ENCODE assay signal across 28 cellular contexts in genomic region chr11:13606701-13607100, GRCh38.
DNase-seq lines count a peak whose midpoint lies in the region; ATAC-seq, FAIRE-seq and TF ChIP-seq lines count a peak whose summit lies in the region.
"Had no signal": no experiment of that assay in that cellular context is flagged by ENCODE, and none has a peak within 500 bp of the region (broad histone marks: within the 10 kb centered on the region; RNA-seq: fewer than 3 reads in every experiment).

No MANE protein-coding gene starts in this region.

- H3K9me3 ChIP-seq in K562 (replicated peaks; ENCODE audit: control insufficient read depth, insufficient read depth, low read depth, low read length) = no peaks in the 10 kb centered on the region
- H3K9me3 ChIP-seq: BE2C, BLaER1 had no signal

- TF ChIP-seq CTCF in WTC11 (IDR thresholded peaks at IDR 0.05) (no peak), K562 (IDR thresholded peaks at IDR 0.05 in 2 of 3, conservative IDR thresholded peaks at IDR 0.05 in 1 of 3; ENCODE audit: insufficient read depth in 2 of 3, low read depth in 1 of 3, low read length in 3 of 3) (no peak)

- no peak overlapping the region for H3K4me2 ChIP-seq in K562 (ENCODE audit: insufficient read depth, low read length)
- H3K4me2 ChIP-seq: BLaER1 had no signal

- POLR2A ChIA-PET in WTC11 (lab: Charles Lee) = no interaction called here
- POLR2A ChIA-PET in K562 (lab: Yijun Ruan, JAX) = interaction anchor here (0.7 kb wide), 1 partner anchor 82 kb away, joined by 3 read pairs; no protein-coding TSS in a partner anchor

- H2AFZ ChIP-seq in K562 (ENCODE audit: low read depth, low read length) = no peak overlapping the region

- no peak overlapping the region for H3K9ac ChIP-seq in K562 (ENCODE audit: insufficient read depth in 1 of 2, low read depth in 2 of 2, low read length in 2 of 2)
- H3K9ac ChIP-seq: BLaER1 had no signal

- no peaks in the 10 kb centered on the region for H3K27me3 ChIP-seq in K562 (ENCODE audit: control insufficient read depth in 2 of 2, insufficient read depth in 2 of 2, low read length in 2 of 2)
- H3K27me3 ChIP-seq: BE2C, BLaER1 had no signal

- no TSS peak for BruUV-seq in K562 (replicated peaks; lab: Mats Ljungman, UMichigan)

- ATAC-seq in WTC11 = no peak
- no peak for ATAC-seq in K562
- no peak for ATAC-seq in GM19324 (IDR thresholded peaks at IDR 0.05; ENCODE audit: low FRiP score, unreplicated experiment)
- ATAC-seq in stimulated activated naive CD8-positive, alpha-beta T cell treated with anti-CD3 and anti-CD28 coated beads, Interleukin-15, Interleukin-2, amounts not matched to agents 100 U/mL and 50 U/mL, for 24 hours = no peak

- no peaks in the 10 kb centered on the region for H3K9me1 ChIP-seq in K562 (ENCODE audit: control insufficient read depth, insufficient read depth, low read length)

- no peaks in the 10 kb centered on the region for H3K4me1 Mint-ChIP-seq in WTC11
- H3K4me1 Mint-ChIP-seq: CD14-positive monocyte; CD4-positive, alpha-beta memory T cell; CD4-positive, CD25-positive, alpha-beta regulatory T cell; CD8-positive, alpha-beta memory T cell had no signal

- no peak for FAIRE-seq in K562 (lab: Jason Lieb, UNC)
- no peak for FAIRE-seq in urothelium cell line (lab: Jason Lieb, UNC)
- FAIRE-seq: A204.1, G401.6, GM12891, GM18507 had no signal

- H3K27ac Mint-ChIP-seq in WTC11 = no peak overlapping the region
- H3K27ac Mint-ChIP-seq: CD14-positive monocyte; CD4-positive, alpha-beta memory T cell; CD4-positive, CD25-positive, alpha-beta regulatory T cell; CD8-positive, alpha-beta memory T cell had no signal

- H3K9me3 Mint-ChIP-seq in WTC11 = no peaks in the 10 kb centered on the region
- H3K9me3 Mint-ChIP-seq: CD8-positive, alpha-beta memory T cell had no signal

- no peak overlapping the region for H3K27ac ChIP-seq in K562 (ENCODE audit: extremely low read depth, low read depth, low read length)
- H3K27ac ChIP-seq: BLaER1 had no signal

- no peak for TF ChIP-seq EP300 in K562 (IDR thresholded peaks at IDR 0.05; ENCODE audit: low read length)

- DNase-seq in ELF-1 (ENCODE audit: low read depth, low spot score) = peak; percentile 7
- DNase-seq in WTC11 (ENCODE audit: low spot score) = no peak
- no peak for DNase-seq in K562 (ENCODE audit: extremely low read depth in 1 of 4, low spot score in 3 of 4)
- peak; percentile 21 for DNase-seq in iPS-NIHi7 (ENCODE audit: extremely low spot score)
- DNase-seq in stimulated activated naive CD8-positive, alpha-beta T cell treated with anti-CD3 and anti-CD28 coated beads, Interleukin-15, Interleukin-2, amounts not matched to agents 100 U/mL and 50 U/mL, for 24 hours = no peak
- DNase-seq in HT-29 (ENCODE audit: low spot score) = no peak
- DNase-seq in urothelium cell line (ENCODE audit: low spot score) = no peak
- DNase-seq: 8988T; ACHN; BE2C; CD4-positive, alpha-beta memory T cell; CD4-positive, CD25-positive, alpha-beta regulatory T cell; CD8-positive, alpha-beta memory T cell; COR-L47; DMS 273 treated with DMSO at 0.1 percent for 48 hours; DMS153; DMS53; DMS79; DND-41; EL; GF-D8 had no signal

- H3K4me3 Mint-ChIP-seq in WTC11 = no peak overlapping the region
- H3K4me3 Mint-ChIP-seq: CD14-positive monocyte; CD4-positive, alpha-beta memory T cell; CD4-positive, CD25-positive, alpha-beta regulatory T cell; CD8-positive, alpha-beta memory T cell had no signal

- H3K27me3 Mint-ChIP-seq in WTC11 (ENCODE audit: low read depth) = no peaks in the 10 kb centered on the region
- H3K27me3 Mint-ChIP-seq: CD4-positive, CD25-positive, alpha-beta regulatory T cell had no signal

- no peak for TF ChIP-seq POLR2A in K562 (conservative IDR thresholded peaks at IDR 0.05)

- TF ChIP-seq RAD21 in K562 (CRISPR knock-in tag; conservative IDR thresholded peaks at IDR 0.05 in 1 of 2, IDR thresholded peaks at IDR 0.05 in 1 of 2) = no peak

- H3K79me2 ChIP-seq in K562 (ENCODE audit: control insufficient read depth, insufficient read depth, low read length) = no peaks in the 10 kb centered on the region

- CTCF ChIA-PET in WTC11 (lab: Charles Lee) (no interaction called here), K562 (lab: Yijun Ruan, JAX; ENCODE audit: low intra/inter-chr PET ratio) (no interaction called here)

- no peak overlapping the region for H3K4me3 ChIP-seq in K562
- H3K4me3 ChIP-seq: BLaER1 had no signal

- in situ Hi-C loops in K562 (cut with MboI) = no loop called here

- no peaks in the 10 kb centered on the region for H3K4me1 ChIP-seq in K562 (replicated peaks in 1 of 2; ENCODE audit: control insufficient read depth in 2 of 2, insufficient read depth in 2 of 2, low read length in 2 of 2)
- H3K4me1 ChIP-seq: BE2C, BLaER1 had no signal

- H4K20me1 ChIP-seq in K562 (replicated peaks; ENCODE audit: control insufficient read depth, insufficient read depth, low read length) = no peaks in the 10 kb centered on the region
- H4K20me1 ChIP-seq: BLaER1 had no signal

- WGBS in K562 (ENCODE audit: insufficient coverage, low coverage, missing lambda C conversion rate) = 6% methylated on average over 2 of the region's 2 CpGs

- intact Hi-C loops in K562 (cut with micrococcal nuclease) = no loop called here

- no peaks in the 10 kb centered on the region for H3K36me3 Mint-ChIP-seq in WTC11
- H3K36me3 Mint-ChIP-seq: CD14-positive monocyte; CD4-positive, alpha-beta memory T cell; CD4-positive, CD25-positive, alpha-beta regulatory T cell; CD8-positive, alpha-beta memory T cell had no signal

- no peaks in the 10 kb centered on the region for H3K36me3 ChIP-seq in K562 (ENCODE audit: control insufficient read depth, insufficient read depth, low read length)
- H3K36me3 ChIP-seq: BE2C, BLaER1 had no signal

TF ChIP-seq in WTC11, 78 proteins besides CTCF, POLR2A, EP300 and RAD21:
- TF ChIP-seq FOXJ3 (CRISPR knock-in tag; IDR thresholded peaks at IDR 0.05; ENCODE audit: borderline replicate concordance) = no peak
- TF ChIP-seq, protein P1, sequence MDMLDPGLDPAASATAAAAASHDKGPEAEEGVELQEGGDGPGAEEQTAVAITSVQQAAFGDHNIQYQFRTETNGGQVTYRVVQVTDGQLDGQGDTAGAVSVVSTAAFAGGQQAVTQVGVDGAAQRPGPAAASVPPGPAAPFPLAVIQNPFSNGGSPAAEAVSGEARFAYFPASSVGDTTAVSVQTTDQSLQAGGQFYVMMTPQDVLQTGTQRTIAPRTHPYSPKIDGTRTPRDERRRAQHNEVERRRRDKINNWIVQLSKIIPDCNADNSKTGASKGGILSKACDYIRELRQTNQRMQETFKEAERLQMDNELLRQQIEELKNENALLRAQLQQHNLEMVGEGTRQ (CRISPR knock-in tag; IDR thresholded peaks at IDR 0.05) = 0 out of 2 replicates have a peak, but pooled peaks have one; percentile 40

TF ChIP-seq in K562, 482 proteins besides CTCF, POLR2A, EP300 and RAD21:
- TF ChIP-seq ZBTB2 (IDR thresholded peaks at IDR 0.05) (no peak), C11orf30 (IDR thresholded peaks at IDR 0.05; ENCODE audit: low read depth) (0 out of 2 replicates have a peak, but pooled peaks have one; percentile 13)
- TF ChIP-seq, protein P2, sequence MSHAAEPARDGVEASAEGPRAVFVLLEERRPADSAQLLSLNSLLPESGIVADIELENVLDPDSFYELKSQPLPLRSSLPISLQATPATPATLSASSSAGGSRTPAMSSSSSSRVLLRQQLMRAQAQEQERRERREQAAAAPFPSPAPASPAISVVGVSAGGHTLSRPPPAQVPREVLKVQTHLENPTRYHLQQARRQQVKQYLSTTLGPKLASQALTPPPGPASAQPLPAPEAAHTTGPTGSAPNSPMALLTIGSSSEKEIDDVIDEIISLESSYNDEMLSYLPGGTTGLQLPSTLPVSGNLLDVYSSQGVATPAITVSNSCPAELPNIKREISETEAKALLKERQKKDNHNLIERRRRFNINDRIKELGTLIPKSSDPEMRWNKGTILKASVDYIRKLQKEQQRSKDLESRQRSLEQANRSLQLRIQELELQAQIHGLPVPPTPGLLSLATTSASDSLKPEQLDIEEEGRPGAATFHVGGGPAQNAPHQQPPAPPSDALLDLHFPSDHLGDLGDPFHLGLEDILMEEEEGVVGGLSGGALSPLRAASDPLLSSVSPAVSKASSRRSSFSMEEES (CRISPR knock-in tag; IDR thresholded peaks at IDR 0.05) = peak; percentile 84

Comparison
In these comparisons a context has a peak if more than half of its experiments do, and no peak if none do; other contexts are left out.
1. DNase-seq: peak in ELF-1 (single experiment) and iPS-NIHi7 (single experiment); none in WTC11 (single experiment), K562 (0 of 4), stimulated activated naive CD8-positive, alpha-beta T cell treated with anti-CD3 and anti-CD28 coated beads, Interleukin-15, Interleukin-2, amounts not matched to agents 100 U/mL and 50 U/mL, for 24 hours (single experiment), HT-29 (single experiment) and urothelium cell line (single experiment).